15 cellular contexts compared by ENCODE assay signal in genomic region chr6:52753137-52753536, GRCh38. TPM values are rescaled to one million over a fixed set of nuclear protein-coding genes. Genes with fewer than 3 reads are reported as not detected.
"Had no signal": no experiment of that assay in that cellular context is flagged by ENCODE, and none has a peak within 500 bp of the region (broad histone marks: within the 10 kb centered on the region; RNA-seq: fewer than 3 reads in every experiment).

No MANE protein-coding gene starts in this region.

RNA-seq across cellular contexts. Expression of gene GSTA2, which starts 10.1 kb away (rescaled TPM):
- total RNA-seq: dermis microvascular lymphatic vessel endothelial cell; esophagus squamous epithelium; foreskin keratinocyte; heart right ventricle; kidney epithelial cell; left colon; left ventricle myocardium inferior; mesenteric fat pad; myocyte; naive thymus-derived CD8-positive, alpha-beta T cell; psoas muscle; suprapubic skin; upper lobe of right lung; uterus had no signal
- polyA plus RNA-seq: foreskin keratinocyte; heart right ventricle; naive thymus-derived CD8-positive, alpha-beta T cell had no signal

RNA-seq across cellular contexts. Expression of gene GSTA1, which starts 50.5 kb away (rescaled TPM):
- total RNA-seq: dermis microvascular lymphatic vessel endothelial cell; foreskin keratinocyte; gastroesophageal sphincter; heart right ventricle; kidney epithelial cell; left ventricle myocardium inferior; myocyte; naive thymus-derived CD8-positive, alpha-beta T cell; suprapubic skin had no signal
- polyA plus RNA-seq: foreskin keratinocyte; heart right ventricle; naive thymus-derived CD8-positive, alpha-beta T cell had no signal
